In the genomic region with DNA sequence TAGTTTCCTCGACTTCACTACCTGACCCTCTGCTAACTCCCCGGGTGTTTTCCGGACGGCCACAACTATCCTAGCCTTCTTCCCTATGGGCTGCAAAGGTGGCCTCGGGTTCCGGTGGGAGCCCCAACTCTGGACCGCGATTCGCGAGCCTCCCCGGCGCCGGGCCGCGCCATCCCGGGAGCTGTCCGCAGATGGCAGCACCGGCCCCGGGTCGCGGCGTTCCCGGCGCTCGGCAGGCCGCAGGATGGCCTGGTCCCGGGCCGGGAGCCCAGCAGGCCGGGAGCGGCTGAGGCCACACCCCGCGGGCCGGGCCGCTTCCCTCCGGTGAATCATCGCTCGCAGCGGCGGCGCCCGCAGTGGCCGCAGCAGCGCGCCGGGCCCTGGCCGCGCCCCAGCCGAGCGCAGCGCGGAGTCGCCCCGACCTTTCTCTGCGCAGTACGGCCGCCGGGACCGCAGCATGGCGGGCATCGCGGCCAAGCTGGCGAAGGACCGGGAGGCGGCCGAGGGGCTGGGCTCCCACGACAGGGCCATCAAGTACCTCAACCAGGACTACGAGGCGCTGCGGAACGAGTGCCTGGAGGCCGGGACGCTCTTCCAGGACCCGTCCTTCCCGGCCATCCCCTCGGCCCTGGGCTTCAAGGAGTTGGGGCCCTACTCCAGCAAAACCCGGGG, we compare ENCODE assay signal across 1 cellular context.
TF ChIP-seq lines count a peak whose summit lies in the region.

A gene (plus strand): TSS at position 356 of the 672 bp plus-strand sequence. CDS start 102 bp downstream, at position 458.

TF ChIP-seq in K562, 482 proteins besides CTCF, POLR2A, EP300 and RAD21 (continued from another document and continues in another):
- TF ChIP-seq, protein P1, sequence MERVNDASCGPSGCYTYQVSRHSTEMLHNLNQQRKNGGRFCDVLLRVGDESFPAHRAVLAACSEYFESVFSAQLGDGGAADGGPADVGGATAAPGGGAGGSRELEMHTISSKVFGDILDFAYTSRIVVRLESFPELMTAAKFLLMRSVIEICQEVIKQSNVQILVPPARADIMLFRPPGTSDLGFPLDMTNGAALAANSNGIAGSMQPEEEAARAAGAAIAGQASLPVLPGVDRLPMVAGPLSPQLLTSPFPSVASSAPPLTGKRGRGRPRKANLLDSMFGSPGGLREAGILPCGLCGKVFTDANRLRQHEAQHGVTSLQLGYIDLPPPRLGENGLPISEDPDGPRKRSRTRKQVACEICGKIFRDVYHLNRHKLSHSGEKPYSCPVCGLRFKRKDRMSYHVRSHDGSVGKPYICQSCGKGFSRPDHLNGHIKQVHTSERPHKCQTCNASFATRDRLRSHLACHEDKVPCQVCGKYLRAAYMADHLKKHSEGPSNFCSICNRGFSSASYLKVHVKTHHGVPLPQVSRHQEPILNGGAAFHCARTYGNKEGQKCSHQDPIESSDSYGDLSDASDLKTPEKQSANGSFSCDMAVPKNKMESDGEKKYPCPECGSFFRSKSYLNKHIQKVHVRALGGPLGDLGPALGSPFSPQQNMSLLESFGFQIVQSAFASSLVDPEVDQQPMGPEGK (CRISPR knock-in tag; IDR thresholded peaks at IDR 0.05; ENCODE audit: borderline replicate concordance) = no peak
- TF ChIP-seq, protein P2, sequence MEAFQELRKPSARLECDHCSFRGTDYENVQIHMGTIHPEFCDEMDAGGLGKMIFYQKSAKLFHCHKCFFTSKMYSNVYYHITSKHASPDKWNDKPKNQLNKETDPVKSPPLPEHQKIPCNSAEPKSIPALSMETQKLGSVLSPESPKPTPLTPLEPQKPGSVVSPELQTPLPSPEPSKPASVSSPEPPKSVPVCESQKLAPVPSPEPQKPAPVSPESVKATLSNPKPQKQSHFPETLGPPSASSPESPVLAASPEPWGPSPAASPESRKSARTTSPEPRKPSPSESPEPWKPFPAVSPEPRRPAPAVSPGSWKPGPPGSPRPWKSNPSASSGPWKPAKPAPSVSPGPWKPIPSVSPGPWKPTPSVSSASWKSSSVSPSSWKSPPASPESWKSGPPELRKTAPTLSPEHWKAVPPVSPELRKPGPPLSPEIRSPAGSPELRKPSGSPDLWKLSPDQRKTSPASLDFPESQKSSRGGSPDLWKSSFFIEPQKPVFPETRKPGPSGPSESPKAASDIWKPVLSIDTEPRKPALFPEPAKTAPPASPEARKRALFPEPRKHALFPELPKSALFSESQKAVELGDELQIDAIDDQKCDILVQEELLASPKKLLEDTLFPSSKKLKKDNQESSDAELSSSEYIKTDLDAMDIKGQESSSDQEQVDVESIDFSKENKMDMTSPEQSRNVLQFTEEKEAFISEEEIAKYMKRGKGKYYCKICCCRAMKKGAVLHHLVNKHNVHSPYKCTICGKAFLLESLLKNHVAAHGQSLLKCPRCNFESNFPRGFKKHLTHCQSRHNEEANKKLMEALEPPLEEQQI (IDR thresholded peaks at IDR 0.05) = no peak
- TF ChIP-seq RB1 (IDR thresholded peaks at IDR 0.05; ENCODE audit: low read depth) = peak; percentile 89
- TF ChIP-seq ADNP (tag; IDR thresholded peaks at IDR 0.05) = peak; percentile 83; the same call in 1 of the 2 replicates
- TF ChIP-seq YY1 (IDR thresholded peaks at IDR 0.05; ENCODE audit: borderline replicate concordance in 1 of 3, control insufficient read depth in 1 of 3, extremely low read depth in 1 of 3, insufficient read depth in 3 of 3, insufficient read length in 1 of 3, insufficient replicate concordance in 2 of 3, low read depth in 1 of 3, low read length in 2 of 3) = peak in 2 of 3 experiments; percentile 84 to 88
- TF ChIP-seq, protein P3, sequence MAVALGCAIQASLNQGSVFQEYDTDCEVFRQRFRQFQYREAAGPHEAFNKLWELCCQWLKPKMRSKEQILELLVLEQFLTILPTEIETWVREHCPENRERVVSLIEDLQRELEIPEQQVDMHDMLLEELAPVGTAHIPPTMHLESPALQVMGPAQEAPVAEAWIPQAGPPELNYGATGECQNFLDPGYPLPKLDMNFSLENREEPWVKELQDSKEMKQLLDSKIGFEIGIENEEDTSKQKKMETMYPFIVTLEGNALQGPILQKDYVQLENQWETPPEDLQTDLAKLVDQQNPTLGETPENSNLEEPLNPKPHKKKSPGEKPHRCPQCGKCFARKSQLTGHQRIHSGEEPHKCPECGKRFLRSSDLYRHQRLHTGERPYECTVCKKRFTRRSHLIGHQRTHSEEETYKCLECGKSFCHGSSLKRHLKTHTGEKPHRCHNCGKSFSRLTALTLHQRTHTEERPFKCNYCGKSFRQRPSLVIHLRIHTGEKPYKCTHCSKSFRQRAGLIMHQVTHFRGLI (CRISPR knock-in tag; IDR thresholded peaks at IDR 0.05) = no peak
- no peak for TF ChIP-seq SRSF9 (IDR thresholded peaks at IDR 0.05; ENCODE audit: borderline replicate concordance, low read depth, low read length)
- TF ChIP-seq ZNF699 (CRISPR knock-in tag; IDR thresholded peaks at IDR 0.05; ENCODE audit: insufficient replicate concordance) = no peak
- 0 out of 4 replicates have a peak, but pooled peaks of 1 of the 2 experiments have one; percentile 15 for TF ChIP-seq FOXA3 (CRISPR knock-in tag; conservative IDR thresholded peaks at IDR 0.05 in 1 of 2, IDR thresholded peaks at IDR 0.05 in 1 of 2)
- no peak for TF ChIP-seq MECOM (CRISPR knock-in tag; IDR thresholded peaks at IDR 0.05)
- TF ChIP-seq DMBX1 (CRISPR knock-in tag; IDR thresholded peaks at IDR 0.05; ENCODE audit: borderline replicate concordance) = peak; percentile 38; the same call in 1 of the 2 replicates
- peak; percentile 61 for TF ChIP-seq ZBTB7A (IDR thresholded peaks at IDR 0.05; ENCODE audit: borderline replicate concordance, control insufficient read depth, low read depth, low read length)
- TF ChIP-seq ZNF282 (CRISPR knock-in tag; IDR thresholded peaks at IDR 0.05) = no peak; the same call in 1 of the 2 replicates
- peak; percentile 56; the same call in 1 of the 2 replicates for TF ChIP-seq ZNF41 (CRISPR knock-in tag; conservative IDR thresholded peaks at IDR 0.05)
- peak; percentile 90 for TF ChIP-seq RBBP5 (IDR thresholded peaks at IDR 0.05; ENCODE audit: borderline replicate concordance, insufficient read depth, low read length, poor library complexity, severe bottlenecking)
- TF ChIP-seq, protein P4, sequence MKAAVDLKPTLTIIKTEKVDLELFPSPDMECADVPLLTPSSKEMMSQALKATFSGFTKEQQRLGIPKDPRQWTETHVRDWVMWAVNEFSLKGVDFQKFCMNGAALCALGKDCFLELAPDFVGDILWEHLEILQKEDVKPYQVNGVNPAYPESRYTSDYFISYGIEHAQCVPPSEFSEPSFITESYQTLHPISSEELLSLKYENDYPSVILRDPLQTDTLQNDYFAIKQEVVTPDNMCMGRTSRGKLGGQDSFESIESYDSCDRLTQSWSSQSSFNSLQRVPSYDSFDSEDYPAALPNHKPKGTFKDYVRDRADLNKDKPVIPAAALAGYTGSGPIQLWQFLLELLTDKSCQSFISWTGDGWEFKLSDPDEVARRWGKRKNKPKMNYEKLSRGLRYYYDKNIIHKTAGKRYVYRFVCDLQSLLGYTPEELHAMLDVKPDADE (conservative IDR thresholded peaks at IDR 0.05; ENCODE audit: control insufficient read depth, low read depth, low read length) = peak; percentile 69; the same call in 1 of the 2 replicates
- TF ChIP-seq SPI1 (IDR thresholded peaks at IDR 0.05; ENCODE audit: borderline replicate concordance, low read depth, low read length) = no peak
- no peak for TF ChIP-seq FOXM1 (IDR thresholded peaks at IDR 0.05; ENCODE audit: low read depth)
- peak; percentile 70 for TF ChIP-seq FOXM1 (CRISPR knock-in tag; IDR thresholded peaks at IDR 0.05; ENCODE audit: low read depth)
- TF ChIP-seq, protein P5, sequence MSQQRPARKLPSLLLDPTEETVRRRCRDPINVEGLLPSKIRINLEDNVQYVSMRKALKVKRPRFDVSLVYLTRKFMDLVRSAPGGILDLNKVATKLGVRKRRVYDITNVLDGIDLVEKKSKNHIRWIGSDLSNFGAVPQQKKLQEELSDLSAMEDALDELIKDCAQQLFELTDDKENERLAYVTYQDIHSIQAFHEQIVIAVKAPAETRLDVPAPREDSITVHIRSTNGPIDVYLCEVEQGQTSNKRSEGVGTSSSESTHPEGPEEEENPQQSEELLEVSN (IDR thresholded peaks at IDR 0.05; ENCODE audit: borderline replicate concordance in 1 of 2, extremely low read depth in 1 of 2, insufficient read depth in 1 of 2, insufficient read length in 1 of 2, low read depth in 1 of 2, low read length in 1 of 2, poor library complexity in 1 of 2, severe bottlenecking in 1 of 2) = peak; percentile 19 to 33
- TF ChIP-seq HIVEP1 (CRISPR knock-in tag; IDR thresholded peaks at IDR 0.05) = 0 out of 2 replicates have a peak, but pooled peaks have one; percentile 20
- TF ChIP-seq ZNF143 (CRISPR knock-in tag; IDR thresholded peaks at IDR 0.05) = no peak
- TF ChIP-seq PHTF2 (CRISPR knock-in tag; IDR thresholded peaks at IDR 0.05) = no peak
- peak; percentile 99 for TF ChIP-seq CTBP1 (IDR thresholded peaks at IDR 0.05; ENCODE audit: borderline replicate concordance)
- no peak for TF ChIP-seq ZFP30 (CRISPR knock-in tag; IDR thresholded peaks at IDR 0.05; ENCODE audit: borderline replicate concordance)
- TF ChIP-seq SRSF7 (optimal IDR thresholded peaks at IDR 0.05; ENCODE audit: low read depth, low read length) = no peak
- TF ChIP-seq, protein P6, sequence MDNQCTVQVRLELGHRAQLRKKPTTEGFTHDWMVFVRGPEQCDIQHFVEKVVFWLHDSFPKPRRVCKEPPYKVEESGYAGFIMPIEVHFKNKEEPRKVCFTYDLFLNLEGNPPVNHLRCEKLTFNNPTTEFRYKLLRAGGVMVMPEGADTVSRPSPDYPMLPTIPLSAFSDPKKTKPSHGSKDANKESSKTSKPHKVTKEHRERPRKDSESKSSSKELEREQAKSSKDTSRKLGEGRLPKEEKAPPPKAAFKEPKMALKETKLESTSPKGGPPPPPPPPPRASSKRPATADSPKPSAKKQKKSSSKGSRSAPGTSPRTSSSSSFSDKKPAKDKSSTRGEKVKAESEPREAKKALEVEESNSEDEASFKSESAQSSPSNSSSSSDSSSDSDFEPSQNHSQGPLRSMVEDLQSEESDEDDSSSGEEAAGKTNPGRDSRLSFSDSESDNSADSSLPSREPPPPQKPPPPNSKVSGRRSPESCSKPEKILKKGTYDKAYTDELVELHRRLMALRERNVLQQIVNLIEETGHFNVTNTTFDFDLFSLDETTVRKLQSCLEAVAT (IDR thresholded peaks at IDR 0.05) = peak; percentile 24 to 43; a peak in 2 of 4 replicates
- no peak for TF ChIP-seq TSC22D4 (tag; IDR thresholded peaks at IDR 0.05)
- TF ChIP-seq GATAD2A (IDR thresholded peaks at IDR 0.05) = no peak
- peak; percentile 70 for TF ChIP-seq FIP1L1 (IDR thresholded peaks at IDR 0.05; ENCODE audit: low read depth, low read length, poor library complexity, severe bottlenecking)
- no peak for TF ChIP-seq CHCHD3 (CRISPR knock-in tag; IDR thresholded peaks at IDR 0.05)
- TF ChIP-seq NFXL1 (CRISPR knock-in tag; IDR thresholded peaks at IDR 0.05) = no peak
- TF ChIP-seq, protein P7, sequence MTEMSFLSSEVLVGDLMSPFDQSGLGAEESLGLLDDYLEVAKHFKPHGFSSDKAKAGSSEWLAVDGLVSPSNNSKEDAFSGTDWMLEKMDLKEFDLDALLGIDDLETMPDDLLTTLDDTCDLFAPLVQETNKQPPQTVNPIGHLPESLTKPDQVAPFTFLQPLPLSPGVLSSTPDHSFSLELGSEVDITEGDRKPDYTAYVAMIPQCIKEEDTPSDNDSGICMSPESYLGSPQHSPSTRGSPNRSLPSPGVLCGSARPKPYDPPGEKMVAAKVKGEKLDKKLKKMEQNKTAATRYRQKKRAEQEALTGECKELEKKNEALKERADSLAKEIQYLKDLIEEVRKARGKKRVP (CRISPR knock-in tag; IDR thresholded peaks at IDR 0.05) = no peak
- TF ChIP-seq, protein P8, sequence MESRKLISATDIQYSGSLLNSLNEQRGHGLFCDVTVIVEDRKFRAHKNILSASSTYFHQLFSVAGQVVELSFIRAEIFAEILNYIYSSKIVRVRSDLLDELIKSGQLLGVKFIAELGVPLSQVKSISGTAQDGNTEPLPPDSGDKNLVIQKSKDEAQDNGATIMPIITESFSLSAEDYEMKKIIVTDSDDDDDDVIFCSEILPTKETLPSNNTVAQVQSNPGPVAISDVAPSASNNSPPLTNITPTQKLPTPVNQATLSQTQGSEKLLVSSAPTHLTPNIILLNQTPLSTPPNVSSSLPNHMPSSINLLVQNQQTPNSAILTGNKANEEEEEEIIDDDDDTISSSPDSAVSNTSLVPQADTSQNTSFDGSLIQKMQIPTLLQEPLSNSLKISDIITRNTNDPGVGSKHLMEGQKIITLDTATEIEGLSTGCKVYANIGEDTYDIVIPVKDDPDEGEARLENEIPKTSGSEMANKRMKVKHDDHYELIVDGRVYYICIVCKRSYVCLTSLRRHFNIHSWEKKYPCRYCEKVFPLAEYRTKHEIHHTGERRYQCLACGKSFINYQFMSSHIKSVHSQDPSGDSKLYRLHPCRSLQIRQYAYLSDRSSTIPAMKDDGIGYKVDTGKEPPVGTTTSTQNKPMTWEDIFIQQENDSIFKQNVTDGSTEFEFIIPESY (CRISPR knock-in tag; IDR thresholded peaks at IDR 0.05) = peak; percentile 94
- TF ChIP-seq TOE1 (IDR thresholded peaks at IDR 0.05; ENCODE audit: borderline replicate concordance) = no peak
- TF ChIP-seq TOE1 (CRISPR knock-in tag; IDR thresholded peaks at IDR 0.05; ENCODE audit: borderline replicate concordance, low read depth) = peak; percentile 41; the same call in 1 of the 2 replicates
- TF ChIP-seq ZBTB17 (CRISPR knock-in tag; IDR thresholded peaks at IDR 0.05) = peak; percentile 99
- peak; percentile 69 for TF ChIP-seq SMC3 (conservative IDR thresholded peaks at IDR 0.05; ENCODE audit: insufficient read depth, low read depth, low read length)
- TF ChIP-seq KAT2B (IDR thresholded peaks at IDR 0.05; ENCODE audit: low read depth, low read length) = no peak
- TF ChIP-seq TRIM24 (IDR thresholded peaks at IDR 0.05) = no peak
- TF ChIP-seq MCM2 (IDR thresholded peaks at IDR 0.05; ENCODE audit: low read depth) = no peak
- no peak for TF ChIP-seq BCOR (IDR thresholded peaks at IDR 0.05)
- peak; percentile 62 for TF ChIP-seq ZNF431 (CRISPR knock-in tag; IDR thresholded peaks at IDR 0.05)
